In the genomic region with DNA sequence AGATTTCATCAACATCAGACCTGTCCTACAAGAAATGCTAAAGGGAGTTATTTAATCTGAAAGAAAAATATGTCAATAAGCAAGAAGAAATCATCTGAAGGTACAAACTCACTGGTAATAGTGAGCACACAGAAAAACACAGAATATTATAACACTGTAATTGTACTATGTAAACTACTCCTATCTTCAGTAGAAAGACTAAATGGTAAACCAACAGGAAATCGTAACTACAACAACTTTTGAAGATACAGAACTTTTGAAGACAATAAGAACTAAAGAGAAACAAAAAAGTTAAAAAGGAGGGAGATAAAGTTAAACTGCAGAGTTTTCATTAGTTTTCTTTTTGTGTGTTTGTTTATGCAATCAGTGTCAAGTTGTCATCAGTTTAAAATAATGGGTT, we compare ENCODE assay signal across 18 cellular contexts. TPM values are rescaled to one million over a fixed set of nuclear protein-coding genes. Genes with fewer than 3 reads are reported as not detected.
DNase-seq lines count a peak whose midpoint lies in the region; ATAC-seq lines count a peak whose summit lies in the region.
"Had no signal": no experiment of that assay in that cellular context is flagged by ENCODE, and none has a peak within 500 bp of the region (broad histone marks: within the 10 kb centered on the region; RNA-seq: fewer than 3 reads in every experiment).

No MANE protein-coding gene starts in this region.

- H3K27me3 ChIP-seq in CD8-positive, alpha-beta memory T cell (ENCODE audit: insufficient read depth, low read length, poor library complexity, severe bottlenecking) = no peaks in the 10 kb centered on the region

- H3K9me3 ChIP-seq in CD8-positive, alpha-beta memory T cell (ENCODE audit: low read length) = no peaks in the 10 kb centered on the region

- H3K27ac ChIP-seq in CD8-positive, alpha-beta memory T cell (ENCODE audit: low read depth, low read length) = no peak overlapping the region
- H3K27ac ChIP-seq: GM23248, RWPE1 had no signal

- H3K36me3 Mint-ChIP-seq in activated T-cell treated with anti-CD3 and anti-CD28 coated beads, Interleukin-2, amount 50 U/mL, for 24 hours (ENCODE audit: low read depth) = peaks cover 87% of the 10 kb centered on the region
- peaks cover 29 to 75% (median 32%) of the 10 kb centered on the region in 3 donors for H3K36me3 Mint-ChIP-seq in CD8-positive, alpha-beta memory T cell
- H3K36me3 Mint-ChIP-seq in activated CD8-positive, alpha-beta T cell treated with anti-CD3 and anti-CD28 coated beads, Interleukin-2, amount 10 ng/mL, durations not matched to agents 7 days and 5 days (ENCODE audit: low read depth) = peaks cover 61% of the 10 kb centered on the region
- H3K36me3 Mint-ChIP-seq in naive thymus-derived CD8-positive, alpha-beta T cell = peaks cover 24 to 78% (median 29%) of the 10 kb centered on the region in 3 donors

- H3K4me3 ChIP-seq in CD8-positive, alpha-beta memory T cell (ENCODE audit: low read length) = no peak overlapping the region
- H3K4me3 ChIP-seq: GM23248 had no signal

- H3K9me3 Mint-ChIP-seq in activated T-cell treated with anti-CD3 and anti-CD28 coated beads, Interleukin-2, amount 50 U/mL, for 24 hours = no peaks in the 10 kb centered on the region
- no peaks in the 10 kb centered on the region for H3K9me3 Mint-ChIP-seq in CD8-positive, alpha-beta memory T cell
- H3K9me3 Mint-ChIP-seq in activated CD8-positive, alpha-beta T cell treated with anti-CD3 and anti-CD28 coated beads, Interleukin-2, amount 10 ng/mL, durations not matched to agents 7 days and 5 days (ENCODE audit: insufficient read depth) = no peaks in the 10 kb centered on the region
- peaks cover 0 to 4% (median 0%) of the 10 kb centered on the region in 9 donors for H3K9me3 Mint-ChIP-seq in naive thymus-derived CD8-positive, alpha-beta T cell

- no peaks in the 10 kb centered on the region for H3K4me1 ChIP-seq in CD8-positive, alpha-beta memory T cell (ENCODE audit: insufficient read depth, low read length)

- ATAC-seq in activated CD8-positive, alpha-beta T cell treated with anti-CD3 and anti-CD28 coated beads, Interleukin-2, amount 10 ng/mL, durations not matched to agents 7 days and 5 days = no peak
- ATAC-seq in naive thymus-derived CD8-positive, alpha-beta T cell = peak in 1 of 2 donors; percentile 53
- no peak for ATAC-seq in HG02798 (IDR thresholded peaks at IDR 0.05; ENCODE audit: poor library complexity, unreplicated experiment)
- no peak for ATAC-seq in HG02973 (IDR thresholded peaks at IDR 0.05; ENCODE audit: unreplicated experiment)
- ATAC-seq: HCT116 had no signal

- H3K4me3 Mint-ChIP-seq in activated T-cell treated with anti-CD3 and anti-CD28 coated beads, Interleukin-2, amount 50 U/mL, for 24 hours = peak overlapping the region; percentile 6
- H3K4me3 Mint-ChIP-seq in CD8-positive, alpha-beta memory T cell = peak overlapping the region in 1 of 7 donors; percentile 43
- H3K4me3 Mint-ChIP-seq in activated CD8-positive, alpha-beta T cell treated with anti-CD3 and anti-CD28 coated beads, Interleukin-2, amount 10 ng/mL, durations not matched to agents 7 days and 5 days = peak overlapping the region; percentile 26
- H3K4me3 Mint-ChIP-seq in naive thymus-derived CD8-positive, alpha-beta T cell = peak overlapping the region in 9 of 10 donors; percentile 3 to 73 (median 48)

- POLR2A ChIA-PET in CD8-positive, alpha-beta memory T cell (lab: Charles Lee) = no interaction called here
- POLR2A ChIA-PET in activated CD8-positive, alpha-beta T cell treated with anti-CD3 and anti-CD28 coated beads, Interleukin-2, amount 10 ng/mL, durations not matched to agents 7 days and 5 days (lab: Charles Lee) = no interaction called here
- POLR2A ChIA-PET in naive thymus-derived CD8-positive, alpha-beta T cell (lab: Charles Lee) = interaction anchor here (1.5 kb wide), 1 partner anchor 13 kb away, joined by 6 read pairs; a partner anchor contains a TSS

- peak overlapping the region; percentile 35 for H3K27ac Mint-ChIP-seq in activated T-cell treated with anti-CD3 and anti-CD28 coated beads, Interleukin-2, amount 50 U/mL, for 24 hours
- peak overlapping the region in 5 of 8 donors; percentile 28 to 86 (median 38) for H3K27ac Mint-ChIP-seq in CD8-positive, alpha-beta memory T cell
- H3K27ac Mint-ChIP-seq in activated CD8-positive, alpha-beta T cell treated with anti-CD3 and anti-CD28 coated beads, Interleukin-2, amount 10 ng/mL, durations not matched to agents 7 days and 5 days = peak overlapping the region; percentile 62
- peak overlapping the region in 9 of 10 donors; percentile 36 to 88 (median 68) for H3K27ac Mint-ChIP-seq in naive thymus-derived CD8-positive, alpha-beta T cell

- H3K27me3 Mint-ChIP-seq in activated T-cell treated with anti-CD3 and anti-CD28 coated beads, Interleukin-2, amount 50 U/mL, for 24 hours = peaks cover 11% of the 10 kb centered on the region
- H3K27me3 Mint-ChIP-seq in CD8-positive, alpha-beta memory T cell = no peaks in the 10 kb centered on the region
- no peaks in the 10 kb centered on the region for H3K27me3 Mint-ChIP-seq in activated CD8-positive, alpha-beta T cell treated with anti-CD3 and anti-CD28 coated beads, Interleukin-2, amount 10 ng/mL, durations not matched to agents 7 days and 5 days (ENCODE audit: low read depth)
- H3K27me3 Mint-ChIP-seq in naive thymus-derived CD8-positive, alpha-beta T cell = no peaks in the 10 kb centered on the region

- H3K36me3 ChIP-seq in CD8-positive, alpha-beta memory T cell (ENCODE audit: insufficient read depth, low read length) = no peaks in the 10 kb centered on the region

- CTCF ChIA-PET in CD8-positive, alpha-beta memory T cell (lab: Charles Lee) = no interaction called here
- CTCF ChIA-PET in activated CD8-positive, alpha-beta T cell treated with anti-CD3 and anti-CD28 coated beads, Interleukin-2, amount 10 ng/mL, durations not matched to agents 7 days and 5 days (lab: Charles Lee) = no interaction called here

- no peak for DNase-seq in activated T-cell treated with anti-CD3 and anti-CD28 coated beads, Interleukin-2, amount 50 U/mL, for 24 hours
- DNase-seq in activated T-cell treated with anti-CD3 and anti-CD28 coated beads, Interleukin-2, amount 50 U/mL, for 48 hours = no peak
- peak in 1 of 5 donors; percentile 23 for DNase-seq in CD8-positive, alpha-beta memory T cell
- DNase-seq in activated CD8-positive, alpha-beta T cell treated with anti-CD3 and anti-CD28 coated beads, Interleukin-2, amount 10 ng/mL, durations not matched to agents 7 days and 5 days = no peak
- DNase-seq in naive thymus-derived CD8-positive, alpha-beta T cell = peak in 2 of 10 donors; percentile 11 to 23
- DNase-seq: AML-193, DND-41, GDM1, GM23248, MV-4-11, NCI-H1436, NCI-H2081, NCI-H345, NCI-H526 treated with DMSO at 0.1 percent for 48 hours had no signal

- H3K4me1 Mint-ChIP-seq in activated T-cell treated with anti-CD3 and anti-CD28 coated beads, Interleukin-2, amount 50 U/mL, for 24 hours (ENCODE audit: low read depth) = peaks cover 64% of the 10 kb centered on the region
- H3K4me1 Mint-ChIP-seq in CD8-positive, alpha-beta memory T cell = peaks cover 40 to 81% (median 72%) of the 10 kb centered on the region in 3 donors
- peaks cover 35% of the 10 kb centered on the region for H3K4me1 Mint-ChIP-seq in activated CD8-positive, alpha-beta T cell treated with anti-CD3 and anti-CD28 coated beads, Interleukin-2, amount 10 ng/mL, durations not matched to agents 7 days and 5 days (ENCODE audit: low read depth)
- H3K4me1 Mint-ChIP-seq in naive thymus-derived CD8-positive, alpha-beta T cell = peaks cover 18 to 71% (median 65%) of the 10 kb centered on the region in 4 donors

RNA-seq across cellular contexts. Expression of a gene that starts 12.4 kb away (rescaled TPM):
- 10 to 100 TPM; 39.6 to 42.1 TPM for total RNA-seq in CD8-positive, alpha-beta memory T cell
- polyA plus RNA-seq in CD8-positive, alpha-beta memory T cell = 8.5 TPM
- total RNA-seq in activated CD8-positive, alpha-beta T cell treated with anti-CD3 and anti-CD28 coated beads, Interleukin-2, amount 10 ng/mL, durations not matched to agents 7 days and 5 days = 10 to 100 TPM; 40.8 to 41.3 TPM
- total RNA-seq in naive thymus-derived CD8-positive, alpha-beta T cell = 10 to 100 TPM; 37.2 to 42.0 TPM
- polyA plus RNA-seq in naive thymus-derived CD8-positive, alpha-beta T cell = 10 to 100 TPM in 1 of 3 donors, 1 to 10 TPM in 2; 6.0 to 11.7 (median 6.7) TPM
